Comparison of ENCODE assay signal across 8 cellular contexts in genomic region chr6:33620584-33621395, GRCh38. TPM values are rescaled to one million over a fixed set of nuclear protein-coding genes. Genes with fewer than 3 reads are reported as not detected.
A peak's percentile ranks its signal among the peaks of the same experiment; 100 is the strongest.
DNase-seq lines count a peak whose midpoint lies in the region; TF ChIP-seq lines count a peak whose summit lies in the region.

Gene ITPR3 (plus strand): TSS chr6:33621322. CDS start chr6:33621603, 281 bp downstream.

- DNase-seq in GM04503 (ENCODE audit: low read depth) (peak; percentile 39), NCI-H146 (lab: John Stamatoyannopoulos, UW) (peak; percentile 77), dermis blood vessel endothelial cell (peak; percentile 55), lung microvascular endothelial cell (ENCODE audit: low read depth in 2 of 2) (peak; percentile 59 to 62), NCI-H524 treated with DMSO at 0.1 percent for 48 hours (lab: John Stamatoyannopoulos, UW) (no peak)
- DNase-seq in activated CD4-positive, alpha-beta T cell treated with anti-CD3 and anti-CD28 coated beads for 4 hours: peak; percentile 67 to 75
- peak; percentile 46 for DNase-seq in stimulated activated CD8-positive, alpha-beta memory T cell treated with anti-CD3 and anti-CD28 coated beads, Interleukin-15, amount 100 ng/mL, for 24 hours (ENCODE audit: low read depth)

- TF ChIP-seq CTCF in HEK293 (tag by site-specific recombination; IDR thresholded peaks at IDR 0.05): no peak

- H3K36me3 ChIP-seq in HEK293 (ENCODE audit: control insufficient read depth in 2 of 2, insufficient read depth in 1 of 2, low read length in 2 of 2): peaks cover 0 to 3% of the 10 kb centered on the region in 2 experiments; a peak in 2 of 3 replicates

- POLR2A ChIA-PET in HEK293 (lab: Yijun Ruan, JAX): interaction anchor here (0.6 to 4.2 kb wide), 9 partner anchors 12 to 167 kb away, joined by 3 to 19 read pairs (median 5); partner anchors contain the start of genes BAK1, UQCC2 and ZBTB9

- no peaks in the 10 kb centered on the region for H3K9me3 ChIP-seq in HEK293 (ENCODE audit: control insufficient read depth, insufficient read depth, low read depth, low read length)

- H3K27ac ChIP-seq in HEK293 (ENCODE audit: extremely low read depth, low read depth, low read length): peak within 1 kb of the TSS; percentile 77; the same call in 1 of the 2 replicates

- peaks cover 10% of the 10 kb centered on the region for H3K4me1 ChIP-seq in HEK293 (ENCODE audit: control insufficient read depth, insufficient read depth, low read length)

- CTCF ChIA-PET in HEK293 (lab: Yijun Ruan, JAX): interaction anchor here (0.9 to 1.5 kb wide), 4 partner anchors 12 to 34 kb away, joined by 3 to 5 read pairs (median 4); no protein-coding TSS in a partner anchor

- H3K4me3 ChIP-seq in HEK293 (ENCODE audit: low read depth, low read length): peak within 1 kb of the TSS; percentile 70

TF ChIP-seq in HEK293, 187 proteins besides CTCF, POLR2A, EP300 and RAD21 (continues in another document):
- TF ChIP-seq ZNF350 (tag by site-specific recombination; IDR thresholded peaks at IDR 0.05): no peak
- no peak for TF ChIP-seq YY2 (tag by site-specific recombination; IDR thresholded peaks at IDR 0.05)
- peak; percentile 33; the same call in 1 of the 2 replicates for TF ChIP-seq ZIC2 (tag by site-specific recombination; IDR thresholded peaks at IDR 0.05)
- TF ChIP-seq MEIS1 (CRISPR knock-in tag; IDR thresholded peaks at IDR 0.05; ENCODE audit: borderline replicate concordance): no peak
- TF ChIP-seq ZNF514 (tag by site-specific recombination; IDR thresholded peaks at IDR 0.05): no peak
- no peak for TF ChIP-seq ZNF629 (tag by site-specific recombination; IDR thresholded peaks at IDR 0.05)
- no peak for TF ChIP-seq ZNF112 (tag by site-specific recombination; IDR thresholded peaks at IDR 0.05)
- TF ChIP-seq ZNF324 (tag by site-specific recombination; IDR thresholded peaks at IDR 0.05): no peak
- no peak for TF ChIP-seq ZNF529 (tag by site-specific recombination; IDR thresholded peaks at IDR 0.05; ENCODE audit: insufficient replicate concordance)
- 0 out of 2 replicates have a peak, but pooled peaks have one; percentile 21 for TF ChIP-seq ZNF76 (tag by site-specific recombination; IDR thresholded peaks at IDR 0.05; ENCODE audit: borderline replicate concordance, low read depth)
- TF ChIP-seq KLF8 (tag by site-specific recombination; IDR thresholded peaks at IDR 0.05): peak; percentile 31; the same call in 1 of the 2 replicates
- TF ChIP-seq BCL11B (tag by site-specific recombination; IDR thresholded peaks at IDR 0.05; ENCODE audit: low read depth): no peak
- TF ChIP-seq ZBTB17 (tag by site-specific recombination; IDR thresholded peaks at IDR 0.05): peak; percentile 57; the same call in 1 of the 2 replicates
- TF ChIP-seq ZEB2 (tag by site-specific recombination; IDR thresholded peaks at IDR 0.05): no peak; the same call in 1 of the 2 replicates
- no peak for TF ChIP-seq ZNF530 (tag by site-specific recombination; IDR thresholded peaks at IDR 0.05; ENCODE audit: low read depth)
- peak; percentile 37 for TF ChIP-seq ZBTB20 (tag by site-specific recombination; IDR thresholded peaks at IDR 0.05)
- TF ChIP-seq ZNF341 (tag by site-specific recombination; IDR thresholded peaks at IDR 0.05; ENCODE audit: low read depth): no peak
- TF ChIP-seq, protein P1, sequence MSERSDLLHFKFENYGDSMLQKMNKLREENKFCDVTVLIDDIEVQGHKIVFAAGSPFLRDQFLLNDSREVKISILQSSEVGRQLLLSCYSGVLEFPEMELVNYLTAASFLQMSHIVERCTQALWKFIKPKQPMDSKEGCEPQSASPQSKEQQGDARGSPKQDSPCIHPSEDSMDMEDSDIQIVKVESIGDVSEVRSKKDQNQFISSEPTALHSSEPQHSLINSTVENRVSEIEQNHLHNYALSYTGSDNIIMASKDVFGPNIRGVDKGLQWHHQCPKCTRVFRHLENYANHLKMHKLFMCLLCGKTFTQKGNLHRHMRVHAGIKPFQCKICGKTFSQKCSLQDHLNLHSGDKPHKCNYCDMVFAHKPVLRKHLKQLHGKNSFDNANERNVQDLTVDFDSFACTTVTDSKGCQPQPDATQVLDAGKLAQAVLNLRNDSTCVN (tag by site-specific recombination; optimal IDR thresholded peaks at IDR 0.05): peak; percentile 86
- 0 out of 2 replicates have a peak, but pooled peaks have one; percentile 48 for TF ChIP-seq ZNF561 (tag by site-specific recombination; IDR thresholded peaks at IDR 0.05; ENCODE audit: borderline replicate concordance)
- TF ChIP-seq ZSCAN16 (tag by site-specific recombination; IDR thresholded peaks at IDR 0.05): peak; percentile 75; the same call in 1 of the 2 replicates
- no peak for TF ChIP-seq ZNF121 (tag by site-specific recombination; IDR thresholded peaks at IDR 0.05)
- 0 out of 2 replicates have a peak, but pooled peaks have one; percentile 37 for TF ChIP-seq KLF7 (tag by site-specific recombination; IDR thresholded peaks at IDR 0.05; ENCODE audit: borderline replicate concordance)
- no peak for TF ChIP-seq ZNF670 (tag by site-specific recombination; IDR thresholded peaks at IDR 0.05; ENCODE audit: low read depth)
- TF ChIP-seq ZNF335 (tag by site-specific recombination; conservative IDR thresholded peaks at IDR 0.05): peak; percentile 5; the same call in 1 of the 2 replicates
- TF ChIP-seq ZNF692 (tag by site-specific recombination; IDR thresholded peaks at IDR 0.05): peak; percentile 29; the same call in 1 of the 2 replicates
- no peak for TF ChIP-seq HOXD13 (CRISPR knock-in tag; IDR thresholded peaks at IDR 0.05; ENCODE audit: borderline replicate concordance)
- no peak for TF ChIP-seq ZSCAN5A (tag by site-specific recombination; IDR thresholded peaks at IDR 0.05)
- no peak for TF ChIP-seq ZNF558 (tag by site-specific recombination; IDR thresholded peaks at IDR 0.05)
- TF ChIP-seq PRDM1 (tag by site-specific recombination; IDR thresholded peaks at IDR 0.05): peak; percentile 66
- no peak for TF ChIP-seq ZBTB1 (tag by site-specific recombination; IDR thresholded peaks at IDR 0.05)
- TF ChIP-seq ZBTB8A (tag by site-specific recombination; IDR thresholded peaks at IDR 0.05): peak; percentile 92
- TF ChIP-seq ZSCAN30 (tag by site-specific recombination; IDR thresholded peaks at IDR 0.05): 0 out of 2 replicates have a peak, but pooled peaks have one; percentile 33
- TF ChIP-seq, protein P2, sequence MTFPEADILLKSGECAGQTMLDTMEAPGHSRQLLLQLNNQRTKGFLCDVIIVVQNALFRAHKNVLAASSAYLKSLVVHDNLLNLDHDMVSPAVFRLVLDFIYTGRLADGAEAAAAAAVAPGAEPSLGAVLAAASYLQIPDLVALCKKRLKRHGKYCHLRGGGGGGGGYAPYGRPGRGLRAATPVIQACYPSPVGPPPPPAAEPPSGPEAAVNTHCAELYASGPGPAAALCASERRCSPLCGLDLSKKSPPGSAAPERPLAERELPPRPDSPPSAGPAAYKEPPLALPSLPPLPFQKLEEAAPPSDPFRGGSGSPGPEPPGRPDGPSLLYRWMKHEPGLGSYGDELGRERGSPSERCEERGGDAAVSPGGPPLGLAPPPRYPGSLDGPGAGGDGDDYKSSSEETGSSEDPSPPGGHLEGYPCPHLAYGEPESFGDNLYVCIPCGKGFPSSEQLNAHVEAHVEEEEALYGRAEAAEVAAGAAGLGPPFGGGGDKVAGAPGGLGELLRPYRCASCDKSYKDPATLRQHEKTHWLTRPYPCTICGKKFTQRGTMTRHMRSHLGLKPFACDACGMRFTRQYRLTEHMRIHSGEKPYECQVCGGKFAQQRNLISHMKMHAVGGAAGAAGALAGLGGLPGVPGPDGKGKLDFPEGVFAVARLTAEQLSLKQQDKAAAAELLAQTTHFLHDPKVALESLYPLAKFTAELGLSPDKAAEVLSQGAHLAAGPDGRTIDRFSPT (tag by site-specific recombination; IDR thresholded peaks at IDR 0.05): no peak
- TF ChIP-seq GLIS1 (tag by site-specific recombination; IDR thresholded peaks at IDR 0.05): peak; percentile 67
- no peak for TF ChIP-seq ZNF776 (tag by site-specific recombination; IDR thresholded peaks at IDR 0.05; ENCODE audit: borderline replicate concordance)
- TF ChIP-seq ZNF274 (IDR thresholded peaks at IDR 0.05; ENCODE audit: low read length): no peak
- no peak for TF ChIP-seq ZNF274 (tag by site-specific recombination; IDR thresholded peaks at IDR 0.05; ENCODE audit: borderline replicate concordance)
- TF ChIP-seq ZNF664 (tag by site-specific recombination; IDR thresholded peaks at IDR 0.05): no peak
- TF ChIP-seq SP2 (tag by site-specific recombination; IDR thresholded peaks at IDR 0.05): peak; percentile 34
- no peak for TF ChIP-seq ZNF175 (tag by site-specific recombination; IDR thresholded peaks at IDR 0.05)
- TF ChIP-seq ZNF302 (tag by site-specific recombination; IDR thresholded peaks at IDR 0.05; ENCODE audit: low read depth): no peak

RNA-seq across cellular contexts. Expression of gene ITPR3, which starts in this region (rescaled TPM):
- total RNA-seq in dermis blood vessel endothelial cell (26.9 and 42.0 TPM in 2 replicates), lung microvascular endothelial cell (6.7 and 16.8 TPM in 2 replicates)
